1 cellular context compared by ENCODE assay signal in the genomic region with DNA sequence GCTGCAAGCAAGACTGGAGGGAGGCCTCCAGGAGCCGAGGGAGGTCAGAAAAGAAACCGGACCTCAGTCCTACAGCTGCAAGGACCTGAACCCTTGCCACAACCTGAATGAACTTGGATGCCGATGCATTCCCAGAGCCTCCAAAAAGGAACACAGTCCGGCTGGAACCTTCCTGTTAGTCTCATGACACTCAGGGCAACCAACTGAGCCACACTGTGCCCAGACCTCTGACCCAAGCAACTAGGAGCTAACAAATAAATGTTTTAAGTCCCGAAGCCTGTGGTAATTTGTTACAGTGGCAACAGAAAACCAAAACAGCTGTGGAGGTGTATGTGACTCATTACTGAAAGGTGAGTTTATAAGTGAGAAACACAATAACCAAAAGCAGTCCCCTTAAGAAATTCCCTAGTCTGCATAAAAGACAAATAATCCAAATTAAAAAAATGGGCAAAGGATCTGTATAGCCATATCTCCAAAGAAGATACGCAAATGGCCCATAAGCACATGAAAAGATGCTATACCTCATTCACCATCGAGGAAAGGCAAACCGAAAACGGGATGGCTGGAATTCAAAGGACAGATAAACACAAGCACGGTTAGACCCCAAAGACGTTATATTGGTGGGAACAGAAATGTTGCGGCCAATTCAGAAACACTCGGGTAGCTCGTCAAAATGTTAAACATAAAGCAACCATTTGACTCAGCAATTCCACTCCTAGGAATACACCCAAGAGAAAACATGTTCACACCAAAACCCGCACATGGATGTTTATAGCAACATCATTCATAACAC.
TF ChIP-seq lines count a peak whose summit lies in the region.

No MANE protein-coding gene starts in this region.

TF ChIP-seq in GM12878, 131 proteins besides CTCF, POLR2A, EP300 and RAD21 (continued from another document and continues in another):
- TF ChIP-seq IRF5 (IDR thresholded peaks at IDR 0.05; ENCODE audit: borderline replicate concordance) (no peak), BRCA1 (IDR thresholded peaks at IDR 0.05; ENCODE audit: low read depth, low read length) (no peak), BCL11A (IDR thresholded peaks at IDR 0.05; ENCODE audit: low read depth, low read length) (peak; percentile 32; the same call in 1 of the 2 replicates), MXI1 (IDR thresholded peaks at IDR 0.05; ENCODE audit: low read depth, low read length) (no peak), TCF12 (IDR thresholded peaks at IDR 0.05; ENCODE audit: low read depth, low read length) (peak; percentile 61; the same call in 1 of the 2 replicates), SPI1 (IDR thresholded peaks at IDR 0.05; ENCODE audit: borderline replicate concordance, insufficient read depth, low read depth, low read length) (no peak), CHD1 (IDR thresholded peaks at IDR 0.05; ENCODE audit: low read depth, low read length) (no peak), SMARCA5 (IDR thresholded peaks at IDR 0.05) (no peak), RB1 (IDR thresholded peaks at IDR 0.05; ENCODE audit: borderline replicate concordance) (no peak), SMAD5 (IDR thresholded peaks at IDR 0.05; ENCODE audit: low read depth) (no peak), NBN (IDR thresholded peaks at IDR 0.05) (peak; percentile 21; the same call in 1 of the 2 replicates), JUND (IDR thresholded peaks at IDR 0.05; ENCODE audit: low read depth, low read length) (no peak), NKRF (conservative IDR thresholded peaks at IDR 0.05) (no peak; the same call in 1 of the 2 replicates), BMI1 (IDR thresholded peaks at IDR 0.05; ENCODE audit: borderline replicate concordance) (peak; percentile 62), MYB (IDR thresholded peaks at IDR 0.05; ENCODE audit: borderline replicate concordance, low read depth, low read length) (no peak), ZSCAN29 (IDR thresholded peaks at IDR 0.05) (no peak), ZNF687 (IDR thresholded peaks at IDR 0.05) (peak; percentile 73), NRF1 (conservative IDR thresholded peaks at IDR 0.05; ENCODE audit: low read depth, low read length) (no peak), YY1 (IDR thresholded peaks at IDR 0.05; ENCODE audit: low read depth, low read length) (no peak), STAT3 (IDR thresholded peaks at IDR 0.05; ENCODE audit: low read depth, low read length) (no peak), SUZ12 (IDR thresholded peaks at IDR 0.05; ENCODE audit: unreplicated experiment) (no peak), POLR2AphosphoS2 (IDR thresholded peaks at IDR 0.05; ENCODE audit: low read depth, low read length) (no peak), MEF2B (IDR thresholded peaks at IDR 0.05; ENCODE audit: partially characterized antibody, poor library complexity, severe bottlenecking) (no peak), YBX1 (IDR thresholded peaks at IDR 0.05) (no peak), FOS (IDR thresholded peaks at IDR 0.05; ENCODE audit: borderline replicate concordance, extremely low read depth, insufficient read length) (no peak), CHD2 (IDR thresholded peaks at IDR 0.05; ENCODE audit: borderline replicate concordance, low read depth, low read length) (0 out of 2 replicates have a peak, but pooled peaks have one; percentile 22), MYC (IDR thresholded peaks at IDR 0.05; ENCODE audit: insufficient read depth, insufficient read length, insufficient replicate concordance, low read length, severe bottlenecking) (no peak), GATAD2B (conservative IDR thresholded peaks at IDR 0.05; ENCODE audit: low read depth) (0 out of 2 replicates have a peak, but pooled peaks have one; percentile 44), RCOR1 (conservative IDR thresholded peaks at IDR 0.05; ENCODE audit: low read depth, low read length) (no peak), WRNIP1 (IDR thresholded peaks at IDR 0.05; ENCODE audit: borderline replicate concordance, low read depth, low read length) (no peak), MTA2 (IDR thresholded peaks at IDR 0.05; ENCODE audit: low read depth) (peak; percentile 84)
- TF ChIP-seq, protein P1, sequence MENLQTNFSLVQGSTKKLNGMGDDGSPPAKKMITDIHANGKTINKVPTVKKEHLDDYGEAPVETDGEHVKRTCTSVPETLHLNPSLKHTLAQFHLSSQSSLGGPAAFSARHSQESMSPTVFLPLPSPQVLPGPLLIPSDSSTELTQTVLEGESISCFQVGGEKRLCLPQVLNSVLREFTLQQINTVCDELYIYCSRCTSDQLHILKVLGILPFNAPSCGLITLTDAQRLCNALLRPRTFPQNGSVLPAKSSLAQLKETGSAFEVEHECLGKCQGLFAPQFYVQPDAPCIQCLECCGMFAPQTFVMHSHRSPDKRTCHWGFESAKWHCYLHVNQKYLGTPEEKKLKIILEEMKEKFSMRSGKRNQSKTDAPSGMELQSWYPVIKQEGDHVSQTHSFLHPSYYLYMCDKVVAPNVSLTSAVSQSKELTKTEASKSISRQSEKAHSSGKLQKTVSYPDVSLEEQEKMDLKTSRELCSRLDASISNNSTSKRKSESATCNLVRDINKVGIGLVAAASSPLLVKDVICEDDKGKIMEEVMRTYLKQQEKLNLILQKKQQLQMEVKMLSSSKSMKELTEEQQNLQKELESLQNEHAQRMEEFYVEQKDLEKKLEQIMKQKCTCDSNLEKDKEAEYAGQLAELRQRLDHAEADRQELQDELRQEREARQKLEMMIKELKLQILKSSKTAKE (IDR thresholded peaks at IDR 0.05; ENCODE audit: low read depth, poor library complexity, severe bottlenecking): peak; percentile 58
- TF ChIP-seq, protein P2, sequence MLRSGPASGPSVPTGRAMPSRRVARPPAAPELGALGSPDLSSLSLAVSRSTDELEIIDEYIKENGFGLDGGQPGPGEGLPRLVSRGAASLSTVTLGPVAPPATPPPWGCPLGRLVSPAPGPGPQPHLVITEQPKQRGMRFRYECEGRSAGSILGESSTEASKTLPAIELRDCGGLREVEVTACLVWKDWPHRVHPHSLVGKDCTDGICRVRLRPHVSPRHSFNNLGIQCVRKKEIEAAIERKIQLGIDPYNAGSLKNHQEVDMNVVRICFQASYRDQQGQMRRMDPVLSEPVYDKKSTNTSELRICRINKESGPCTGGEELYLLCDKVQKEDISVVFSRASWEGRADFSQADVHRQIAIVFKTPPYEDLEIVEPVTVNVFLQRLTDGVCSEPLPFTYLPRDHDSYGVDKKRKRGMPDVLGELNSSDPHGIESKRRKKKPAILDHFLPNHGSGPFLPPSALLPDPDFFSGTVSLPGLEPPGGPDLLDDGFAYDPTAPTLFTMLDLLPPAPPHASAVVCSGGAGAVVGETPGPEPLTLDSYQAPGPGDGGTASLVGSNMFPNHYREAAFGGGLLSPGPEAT (IDR thresholded peaks at IDR 0.05; ENCODE audit: low read depth): peak; percentile 69; the same call in 1 of the 2 replicates
- TF ChIP-seq, protein P3, sequence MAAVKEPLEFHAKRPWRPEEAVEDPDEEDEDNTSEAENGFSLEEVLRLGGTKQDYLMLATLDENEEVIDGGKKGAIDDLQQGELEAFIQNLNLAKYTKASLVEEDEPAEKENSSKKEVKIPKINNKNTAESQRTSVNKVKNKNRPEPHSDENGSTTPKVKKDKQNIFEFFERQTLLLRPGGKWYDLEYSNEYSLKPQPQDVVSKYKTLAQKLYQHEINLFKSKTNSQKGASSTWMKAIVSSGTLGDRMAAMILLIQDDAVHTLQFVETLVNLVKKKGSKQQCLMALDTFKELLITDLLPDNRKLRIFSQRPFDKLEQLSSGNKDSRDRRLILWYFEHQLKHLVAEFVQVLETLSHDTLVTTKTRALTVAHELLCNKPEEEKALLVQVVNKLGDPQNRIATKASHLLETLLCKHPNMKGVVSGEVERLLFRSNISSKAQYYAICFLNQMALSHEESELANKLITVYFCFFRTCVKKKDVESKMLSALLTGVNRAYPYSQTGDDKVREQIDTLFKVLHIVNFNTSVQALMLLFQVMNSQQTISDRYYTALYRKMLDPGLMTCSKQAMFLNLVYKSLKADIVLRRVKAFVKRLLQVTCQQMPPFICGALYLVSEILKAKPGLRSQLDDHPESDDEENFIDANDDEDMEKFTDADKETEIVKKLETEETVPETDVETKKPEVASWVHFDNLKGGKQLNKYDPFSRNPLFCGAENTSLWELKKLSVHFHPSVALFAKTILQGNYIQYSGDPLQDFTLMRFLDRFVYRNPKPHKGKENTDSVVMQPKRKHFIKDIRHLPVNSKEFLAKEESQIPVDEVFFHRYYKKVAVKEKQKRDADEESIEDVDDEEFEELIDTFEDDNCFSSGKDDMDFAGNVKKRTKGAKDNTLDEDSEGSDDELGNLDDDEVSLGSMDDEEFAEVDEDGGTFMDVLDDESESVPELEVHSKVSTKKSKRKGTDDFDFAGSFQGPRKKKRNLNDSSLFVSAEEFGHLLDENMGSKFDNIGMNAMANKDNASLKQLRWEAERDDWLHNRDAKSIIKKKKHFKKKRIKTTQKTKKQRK (IDR thresholded peaks at IDR 0.05; ENCODE audit: low read depth, low read length): no peak
- TF ChIP-seq, protein P4, sequence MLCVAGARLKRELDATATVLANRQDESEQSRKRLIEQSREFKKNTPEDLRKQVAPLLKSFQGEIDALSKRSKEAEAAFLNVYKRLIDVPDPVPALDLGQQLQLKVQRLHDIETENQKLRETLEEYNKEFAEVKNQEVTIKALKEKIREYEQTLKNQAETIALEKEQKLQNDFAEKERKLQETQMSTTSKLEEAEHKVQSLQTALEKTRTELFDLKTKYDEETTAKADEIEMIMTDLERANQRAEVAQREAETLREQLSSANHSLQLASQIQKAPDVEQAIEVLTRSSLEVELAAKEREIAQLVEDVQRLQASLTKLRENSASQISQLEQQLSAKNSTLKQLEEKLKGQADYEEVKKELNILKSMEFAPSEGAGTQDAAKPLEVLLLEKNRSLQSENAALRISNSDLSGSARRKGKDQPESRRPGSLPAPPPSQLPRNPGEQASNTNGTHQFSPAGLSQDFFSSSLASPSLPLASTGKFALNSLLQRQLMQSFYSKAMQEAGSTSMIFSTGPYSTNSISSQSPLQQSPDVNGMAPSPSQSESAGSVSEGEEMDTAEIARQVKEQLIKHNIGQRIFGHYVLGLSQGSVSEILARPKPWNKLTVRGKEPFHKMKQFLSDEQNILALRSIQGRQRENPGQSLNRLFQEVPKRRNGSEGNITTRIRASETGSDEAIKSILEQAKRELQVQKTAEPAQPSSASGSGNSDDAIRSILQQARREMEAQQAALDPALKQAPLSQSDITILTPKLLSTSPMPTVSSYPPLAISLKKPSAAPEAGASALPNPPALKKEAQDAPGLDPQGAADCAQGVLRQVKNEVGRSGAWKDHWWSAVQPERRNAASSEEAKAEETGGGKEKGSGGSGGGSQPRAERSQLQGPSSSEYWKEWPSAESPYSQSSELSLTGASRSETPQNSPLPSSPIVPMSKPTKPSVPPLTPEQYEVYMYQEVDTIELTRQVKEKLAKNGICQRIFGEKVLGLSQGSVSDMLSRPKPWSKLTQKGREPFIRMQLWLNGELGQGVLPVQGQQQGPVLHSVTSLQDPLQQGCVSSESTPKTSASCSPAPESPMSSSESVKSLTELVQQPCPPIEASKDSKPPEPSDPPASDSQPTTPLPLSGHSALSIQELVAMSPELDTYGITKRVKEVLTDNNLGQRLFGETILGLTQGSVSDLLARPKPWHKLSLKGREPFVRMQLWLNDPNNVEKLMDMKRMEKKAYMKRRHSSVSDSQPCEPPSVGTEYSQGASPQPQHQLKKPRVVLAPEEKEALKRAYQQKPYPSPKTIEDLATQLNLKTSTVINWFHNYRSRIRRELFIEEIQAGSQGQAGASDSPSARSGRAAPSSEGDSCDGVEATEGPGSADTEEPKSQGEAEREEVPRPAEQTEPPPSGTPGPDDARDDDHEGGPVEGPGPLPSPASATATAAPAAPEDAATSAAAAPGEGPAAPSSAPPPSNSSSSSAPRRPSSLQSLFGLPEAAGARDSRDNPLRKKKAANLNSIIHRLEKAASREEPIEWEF (IDR thresholded peaks at IDR 0.05; ENCODE audit: insufficient replicate concordance, low read depth, low read length): no peak
